In genomic region chr5:109411627-109412026, GRCh38 we compare ENCODE assay signal across 8 cellular contexts. TPM values are rescaled to one million over a fixed set of nuclear protein-coding genes. Genes with fewer than 3 reads are reported as not detected.
DNase-seq lines count a peak whose midpoint lies in the region; ATAC-seq and TF ChIP-seq lines count a peak whose summit lies in the region.

No MANE protein-coding gene starts in this region.

- peak; percentile 82 for DNase-seq in NCI-H460 (ENCODE audit: extremely low read depth, low read depth)
- no peak for DNase-seq in DMS153 treated with DMSO at 0.1 percent for 48 hours (lab: John Stamatoyannopoulos, UW; ENCODE audit: unreplicated experiment)
- no peak for DNase-seq in D341Med (ENCODE audit: low spot score)
- no peak for DNase-seq in stimulated activated CD4-positive, alpha-beta T cell treated with anti-CD3 and anti-CD28 coated beads, Interleukin-15, amount 100 ng/mL, for 24 hours

- H3K4me1 ChIP-seq in DOHH2 (ENCODE audit: control insufficient read depth, low read length): peaks cover 28% of the 10 kb centered on the region
- H3K4me1 ChIP-seq in endocrine pancreas (ENCODE audit: control insufficient read depth, insufficient read depth, low read length): peaks cover 18% of the 10 kb centered on the region
- H3K4me1 ChIP-seq in parathyroid adenoma: peaks cover 7% of the 10 kb centered on the region

- no peak overlapping the region; the same call in 1 of the 2 replicates for H3K4me3 ChIP-seq in DOHH2 (ENCODE audit: low read length)
- H3K4me3 ChIP-seq in endocrine pancreas (ENCODE audit: control insufficient read depth, insufficient read depth, low read length): peak overlapping the region; percentile 90
- H3K4me3 ChIP-seq in parathyroid adenoma (ENCODE audit: low read depth, low read length): no peak overlapping the region

- H2AFZ ChIP-seq in parathyroid adenoma: peak overlapping the region; percentile 92

- H3K36me3 ChIP-seq in DOHH2 (ENCODE audit: control insufficient read depth, low read length): peaks cover 7% of the 10 kb centered on the region
- no peaks in the 10 kb centered on the region for H3K36me3 ChIP-seq in endocrine pancreas (ENCODE audit: control insufficient read depth, insufficient read depth, low read length)
- no peaks in the 10 kb centered on the region for H3K36me3 ChIP-seq in parathyroid adenoma (ENCODE audit: control insufficient read depth, insufficient read depth, low read length)

- peaks cover 16% of the 10 kb centered on the region for H3F3A ChIP-seq in DOHH2 (ENCODE audit: control insufficient read depth, insufficient read depth)

- H3K9ac ChIP-seq in endocrine pancreas (ENCODE audit: control insufficient read depth, insufficient read depth, low read length) (no peak overlapping the region), parathyroid adenoma (no peak overlapping the region)

- no peak for ATAC-seq in HG03520 (IDR thresholded peaks at IDR 0.05; ENCODE audit: unreplicated experiment)

- TF ChIP-seq CTCF in DOHH2 (IDR thresholded peaks at IDR 0.05; ENCODE audit: low read depth, low read length, poor library complexity, severe bottlenecking) (no peak), parathyroid adenoma (IDR thresholded peaks at IDR 0.05) (no peak)

- peaks cover 16% of the 10 kb centered on the region for H4K20me1 ChIP-seq in DOHH2 (ENCODE audit: control insufficient read depth, insufficient read depth, low read depth, low read length)

- no peaks in the 10 kb centered on the region for H3K9me3 ChIP-seq in DOHH2 (ENCODE audit: control insufficient read depth, insufficient read depth, low read length)
- H3K9me3 ChIP-seq in endocrine pancreas (ENCODE audit: control insufficient read depth, low read length): peaks cover 2% of the 10 kb centered on the region
- no peaks in the 10 kb centered on the region for H3K9me3 ChIP-seq in parathyroid adenoma (ENCODE audit: control insufficient read depth, low read length)

- no peak overlapping the region for H3K27ac ChIP-seq in DOHH2 (ENCODE audit: low read depth, low read length)
- H3K27ac ChIP-seq in parathyroid adenoma: no peak overlapping the region

- H3K9me2 ChIP-seq in DOHH2 (replicated peaks; ENCODE audit: control insufficient read depth, low read length): no peaks in the 10 kb centered on the region

- H3K27me3 ChIP-seq in DOHH2 (ENCODE audit: control insufficient read depth, low read length) (no peaks in the 10 kb centered on the region), endocrine pancreas (ENCODE audit: control insufficient read depth, insufficient read depth, low read length) (no peaks in the 10 kb centered on the region), parathyroid adenoma (ENCODE audit: control insufficient read depth, insufficient read depth, low read length) (no peaks in the 10 kb centered on the region)

- peak overlapping the region; percentile 94; the same call in 1 of the 2 replicates for H3K4me2 ChIP-seq in DOHH2 (ENCODE audit: low read length)
- no peak overlapping the region for H3K4me2 ChIP-seq in parathyroid adenoma (ENCODE audit: low read length)

- H3K79me2 ChIP-seq in DOHH2 (ENCODE audit: control insufficient read depth, low read length) (peaks cover 24% of the 10 kb centered on the region), parathyroid adenoma (peaks cover 8% of the 10 kb centered on the region)

RNA-seq across cellular contexts. Expression of gene PJA2, which starts 1.9 kb away (rescaled TPM):
- total RNA-seq in NCI-H460 (2014; rRNA removed; shearing (Covaris generic)): 46.3 and 50.8 TPM in 2 replicates
- polyA plus RNA-seq in NCI-H460 (2014; cell fraction: nucleus; rRNA removed): 22.5 and 36.8 TPM in 2 replicates
